In genomic region chr5:149656576-149657182, GRCh38 we compare ENCODE assay signal across 9 cellular contexts.
DNase-seq lines count a peak whose midpoint lies in the region; ATAC-seq and TF ChIP-seq lines count a peak whose summit lies in the region.
"Had no signal": no experiment of that assay in that cellular context is flagged by ENCODE, and none has a peak within 500 bp of the region (broad histone marks: within the 10 kb centered on the region; RNA-seq: fewer than 3 reads in every experiment).

No MANE protein-coding gene starts in this region.

- H3K27ac ChIP-seq in hepatocyte, result no peak overlapping the region

- no peaks in the 10 kb centered on the region for H3K36me3 Mint-ChIP-seq in WTC11
- H3K36me3 Mint-ChIP-seq in activated T-helper 17 cell treated with anti-CD3 and anti-CD28 coated beads, Interleukin-2, amount 50 U/mL, for 72 hours (ENCODE audit: low read depth), result no peaks in the 10 kb centered on the region

- DNase-seq in DMS 273 (lab: John Stamatoyannopoulos, UW; ENCODE audit: unreplicated experiment), result peak; percentile 76
- no peak for DNase-seq in DMS 273 treated with DMSO at 0.1 percent for 48 hours (lab: John Stamatoyannopoulos, UW)
- peak; percentile 93 for DNase-seq in WTC11 (ENCODE audit: low spot score)
- peak; percentile 44 for DNase-seq in hepatocyte (ENCODE audit: low spot score)

- ATAC-seq in WTC11 (peak; percentile 89), HG03565 (IDR thresholded peaks at IDR 0.05; ENCODE audit: unreplicated experiment) (no peak), HG03354 (IDR thresholded peaks at IDR 0.05; ENCODE audit: poor library complexity, severe bottlenecking, unreplicated experiment) (no peak)
- ATAC-seq in activated T-helper 17 cell treated with anti-CD3 and anti-CD28 coated beads, Interleukin-2, amount 50 U/mL, for 72 hours (replicated peaks), result no peak
- ATAC-seq: naive thymus-derived CD8-positive, alpha-beta T cell had no signal

- no peaks in the 10 kb centered on the region for H4K20me1 ChIP-seq in hepatocyte (ENCODE audit: insufficient read depth, poor library complexity, severe bottlenecking)

- peaks cover 16% of the 10 kb centered on the region for H3K4me1 Mint-ChIP-seq in WTC11
- no peaks in the 10 kb centered on the region for H3K4me1 Mint-ChIP-seq in activated T-helper 17 cell treated with anti-CD3 and anti-CD28 coated beads, Interleukin-2, amount 50 U/mL, for 72 hours
- H3K4me1 Mint-ChIP-seq: naive thymus-derived CD8-positive, alpha-beta T cell had no signal

- CTCF ChIA-PET in WTC11 (lab: Charles Lee), result interaction anchor here (0.6 to 1.9 kb wide), 45 partner anchors 10 to 479 kb away, joined by 3 to 23 read pairs (median 5); partner anchors contain the start of genes CSF1R, PPARGC1B and SLC26A2

- H3K9me3 Mint-ChIP-seq in WTC11, result no peaks in the 10 kb centered on the region
- H3K9me3 Mint-ChIP-seq in activated T-helper 17 cell treated with anti-CD3 and anti-CD28 coated beads, Interleukin-2, amount 50 U/mL, for 72 hours, result peaks cover 7% of the 10 kb centered on the region

- no peaks in the 10 kb centered on the region for H3K27me3 Mint-ChIP-seq in WTC11 (ENCODE audit: low read depth)
- H3K27me3 Mint-ChIP-seq in activated T-helper 17 cell treated with anti-CD3 and anti-CD28 coated beads, Interleukin-2, amount 50 U/mL, for 72 hours, result peaks cover 10% of the 10 kb centered on the region

- H2AFZ ChIP-seq in hepatocyte, result no peak overlapping the region

- 75% methylated on average over 6 of the region's 6 CpGs for WGBS in hepatocyte (ENCODE audit: low lambda C conversion rate, missing lambda C conversion rate)

- no peaks in the 10 kb centered on the region for H3K4me1 ChIP-seq in hepatocyte (ENCODE audit: insufficient read depth)

- no peaks in the 10 kb centered on the region for H3K27me3 ChIP-seq in hepatocyte

- H3K36me3 ChIP-seq in hepatocyte (replicated peaks; ENCODE audit: insufficient read depth, low read depth), result no peaks in the 10 kb centered on the region

- no peak overlapping the region for H3K4me3 Mint-ChIP-seq in WTC11
- no peak overlapping the region for H3K4me3 Mint-ChIP-seq in activated T-helper 17 cell treated with anti-CD3 and anti-CD28 coated beads, Interleukin-2, amount 50 U/mL, for 72 hours
- H3K4me3 Mint-ChIP-seq: naive thymus-derived CD8-positive, alpha-beta T cell had no signal

- no peaks in the 10 kb centered on the region for H3K79me2 ChIP-seq in hepatocyte

- H3K9me2 ChIP-seq in hepatocyte (replicated peaks; ENCODE audit: insufficient read depth), result no peaks in the 10 kb centered on the region

- TF ChIP-seq CTCF in LNCAP (IDR thresholded peaks at IDR 0.05) (peak; percentile 79), WTC11 (IDR thresholded peaks at IDR 0.05) (peak; percentile 90), hepatocyte (IDR thresholded peaks at IDR 0.05; ENCODE audit: poor library complexity) (peak; percentile 57)

- H3K4me2 ChIP-seq in hepatocyte, result no peak overlapping the region

- POLR2A ChIA-PET in WTC11 (lab: Charles Lee), result interaction anchor here (1.0 kb wide), 1 partner anchor 171 kb away, joined by 3 read pairs; no protein-coding TSS in a partner anchor

- no peak overlapping the region for H3K27ac Mint-ChIP-seq in WTC11
- H3K27ac Mint-ChIP-seq in activated T-helper 17 cell treated with anti-CD3 and anti-CD28 coated beads, Interleukin-2, amount 50 U/mL, for 72 hours, result no peak overlapping the region
- H3K27ac Mint-ChIP-seq: naive thymus-derived CD8-positive, alpha-beta T cell had no signal

- no peaks in the 10 kb centered on the region for H3K9me3 ChIP-seq in hepatocyte (ENCODE audit: low read depth)

- H3K4me3 ChIP-seq in hepatocyte, result no peak overlapping the region

TF ChIP-seq in WTC11, 78 proteins besides CTCF, POLR2A, EP300 and RAD21:
- TF ChIP-seq MLX (CRISPR knock-in tag; IDR thresholded peaks at IDR 0.05) (no peak), GRHL2 (CRISPR knock-in tag; IDR thresholded peaks at IDR 0.05; ENCODE audit: insufficient replicate concordance, severe bottlenecking) (no peak), ZNF138 (CRISPR knock-in tag; conservative IDR thresholded peaks at IDR 0.05) (no peak), ZNF317 (CRISPR knock-in tag; IDR thresholded peaks at IDR 0.05; ENCODE audit: borderline replicate concordance, low read depth) (no peak), SP1 (CRISPR knock-in tag; conservative IDR thresholded peaks at IDR 0.05) (no peak), E2F4 (CRISPR knock-in tag; IDR thresholded peaks at IDR 0.05; ENCODE audit: borderline replicate concordance, low read depth) (no peak), STAT6 (CRISPR knock-in tag; conservative IDR thresholded peaks at IDR 0.05; ENCODE audit: low read depth) (no peak), ESRRA (CRISPR knock-in tag; IDR thresholded peaks at IDR 0.05; ENCODE audit: borderline replicate concordance) (no peak), IRF2 (CRISPR knock-in tag; IDR thresholded peaks at IDR 0.05; ENCODE audit: borderline replicate concordance, low read depth) (no peak), MXD4 (CRISPR knock-in tag; IDR thresholded peaks at IDR 0.05; ENCODE audit: borderline replicate concordance) (no peak), ATF6 (CRISPR knock-in tag; IDR thresholded peaks at IDR 0.05) (no peak), ZNF121 (CRISPR knock-in tag; IDR thresholded peaks at IDR 0.05) (no peak), ZNF671 (CRISPR knock-in tag; IDR thresholded peaks at IDR 0.05) (no peak)
